Comparison of ENCODE assay signal across 1 cellular context in the genomic region with DNA sequence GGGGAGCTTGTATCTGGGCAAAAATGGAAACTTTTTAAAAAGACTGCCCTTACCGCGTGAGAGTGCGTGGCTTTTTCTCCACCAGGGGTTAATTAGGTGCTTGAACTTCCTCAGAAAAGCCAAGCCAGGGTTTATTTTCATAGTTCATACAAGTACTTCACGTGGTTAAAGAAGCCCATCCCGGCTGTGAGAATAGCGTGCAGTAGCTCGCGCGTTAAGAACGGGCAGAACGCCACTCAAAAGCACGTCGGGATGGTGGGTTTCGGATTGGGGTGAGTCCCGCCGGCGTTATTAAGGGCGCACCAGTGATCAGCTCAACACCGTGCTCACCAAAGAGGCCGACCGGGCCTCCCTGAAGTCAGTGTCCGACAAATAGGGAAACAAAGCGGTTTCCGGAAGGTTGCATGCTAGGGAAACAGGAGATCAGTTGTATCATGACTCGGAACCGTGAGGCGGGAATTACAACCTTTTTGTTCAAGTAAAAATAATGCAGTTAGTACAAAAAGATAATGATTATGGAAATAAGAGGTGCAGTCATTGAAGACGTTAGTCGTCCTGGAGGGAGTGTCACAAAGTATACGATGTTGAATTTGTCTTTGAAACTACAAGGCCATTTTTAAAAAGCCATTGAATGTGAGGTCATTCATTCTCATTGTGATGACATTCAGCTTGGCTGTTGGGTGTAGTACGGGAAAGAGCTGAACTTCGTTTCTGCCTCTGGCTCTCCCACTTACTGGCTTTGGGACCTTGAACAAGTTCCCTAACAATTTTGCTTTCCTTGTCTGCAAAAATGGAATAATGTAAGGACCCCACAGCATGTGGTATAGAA.
TF ChIP-seq lines count a peak whose summit lies in the region.

No MANE protein-coding gene starts in this region.

TF ChIP-seq in GM12878, 131 proteins besides CTCF, POLR2A, EP300 and RAD21 (continued from another document and continues in another):
- TF ChIP-seq TCF12 (IDR thresholded peaks at IDR 0.05; ENCODE audit: low read depth, low read length), result peak; percentile 13; the same call in 1 of the 2 replicates
- peak; percentile 76; the same call in 1 of the 2 replicates for TF ChIP-seq RAD51 (IDR thresholded peaks at IDR 0.05)
- TF ChIP-seq, protein P1, sequence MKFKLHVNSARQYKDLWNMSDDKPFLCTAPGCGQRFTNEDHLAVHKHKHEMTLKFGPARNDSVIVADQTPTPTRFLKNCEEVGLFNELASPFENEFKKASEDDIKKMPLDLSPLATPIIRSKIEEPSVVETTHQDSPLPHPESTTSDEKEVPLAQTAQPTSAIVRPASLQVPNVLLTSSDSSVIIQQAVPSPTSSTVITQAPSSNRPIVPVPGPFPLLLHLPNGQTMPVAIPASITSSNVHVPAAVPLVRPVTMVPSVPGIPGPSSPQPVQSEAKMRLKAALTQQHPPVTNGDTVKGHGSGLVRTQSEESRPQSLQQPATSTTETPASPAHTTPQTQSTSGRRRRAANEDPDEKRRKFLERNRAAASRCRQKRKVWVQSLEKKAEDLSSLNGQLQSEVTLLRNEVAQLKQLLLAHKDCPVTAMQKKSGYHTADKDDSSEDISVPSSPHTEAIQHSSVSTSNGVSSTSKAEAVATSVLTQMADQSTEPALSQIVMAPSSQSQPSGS (IDR thresholded peaks at IDR 0.05; ENCODE audit: low read length), result 0 out of 2 replicates have a peak, but pooled peaks have one; percentile 45
- TF ChIP-seq YY1 (IDR thresholded peaks at IDR 0.05; ENCODE audit: low read depth, low read length), result no peak
- TF ChIP-seq IKZF2 (IDR thresholded peaks at IDR 0.05), result peak; percentile 33 to 74; a peak in 3 of 4 replicates
- TF ChIP-seq, protein P2, sequence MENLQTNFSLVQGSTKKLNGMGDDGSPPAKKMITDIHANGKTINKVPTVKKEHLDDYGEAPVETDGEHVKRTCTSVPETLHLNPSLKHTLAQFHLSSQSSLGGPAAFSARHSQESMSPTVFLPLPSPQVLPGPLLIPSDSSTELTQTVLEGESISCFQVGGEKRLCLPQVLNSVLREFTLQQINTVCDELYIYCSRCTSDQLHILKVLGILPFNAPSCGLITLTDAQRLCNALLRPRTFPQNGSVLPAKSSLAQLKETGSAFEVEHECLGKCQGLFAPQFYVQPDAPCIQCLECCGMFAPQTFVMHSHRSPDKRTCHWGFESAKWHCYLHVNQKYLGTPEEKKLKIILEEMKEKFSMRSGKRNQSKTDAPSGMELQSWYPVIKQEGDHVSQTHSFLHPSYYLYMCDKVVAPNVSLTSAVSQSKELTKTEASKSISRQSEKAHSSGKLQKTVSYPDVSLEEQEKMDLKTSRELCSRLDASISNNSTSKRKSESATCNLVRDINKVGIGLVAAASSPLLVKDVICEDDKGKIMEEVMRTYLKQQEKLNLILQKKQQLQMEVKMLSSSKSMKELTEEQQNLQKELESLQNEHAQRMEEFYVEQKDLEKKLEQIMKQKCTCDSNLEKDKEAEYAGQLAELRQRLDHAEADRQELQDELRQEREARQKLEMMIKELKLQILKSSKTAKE (IDR thresholded peaks at IDR 0.05; ENCODE audit: low read depth, poor library complexity, severe bottlenecking), result peak; percentile 30
- peak; percentile 72 for TF ChIP-seq NBN (IDR thresholded peaks at IDR 0.05)
- peak; percentile 48; the same call in 1 of the 2 replicates for TF ChIP-seq ZNF207 (IDR thresholded peaks at IDR 0.05; ENCODE audit: borderline replicate concordance)
- TF ChIP-seq KDM1A (IDR thresholded peaks at IDR 0.05; ENCODE audit: borderline replicate concordance), result no peak
- TF ChIP-seq GABPA (IDR thresholded peaks at IDR 0.05; ENCODE audit: low read depth), result peak; percentile 45; the same call in 1 of the 2 replicates
- no peak for TF ChIP-seq NFYA (IDR thresholded peaks at IDR 0.05; ENCODE audit: borderline replicate concordance, low read depth, low read length)
- TF ChIP-seq, protein P3, sequence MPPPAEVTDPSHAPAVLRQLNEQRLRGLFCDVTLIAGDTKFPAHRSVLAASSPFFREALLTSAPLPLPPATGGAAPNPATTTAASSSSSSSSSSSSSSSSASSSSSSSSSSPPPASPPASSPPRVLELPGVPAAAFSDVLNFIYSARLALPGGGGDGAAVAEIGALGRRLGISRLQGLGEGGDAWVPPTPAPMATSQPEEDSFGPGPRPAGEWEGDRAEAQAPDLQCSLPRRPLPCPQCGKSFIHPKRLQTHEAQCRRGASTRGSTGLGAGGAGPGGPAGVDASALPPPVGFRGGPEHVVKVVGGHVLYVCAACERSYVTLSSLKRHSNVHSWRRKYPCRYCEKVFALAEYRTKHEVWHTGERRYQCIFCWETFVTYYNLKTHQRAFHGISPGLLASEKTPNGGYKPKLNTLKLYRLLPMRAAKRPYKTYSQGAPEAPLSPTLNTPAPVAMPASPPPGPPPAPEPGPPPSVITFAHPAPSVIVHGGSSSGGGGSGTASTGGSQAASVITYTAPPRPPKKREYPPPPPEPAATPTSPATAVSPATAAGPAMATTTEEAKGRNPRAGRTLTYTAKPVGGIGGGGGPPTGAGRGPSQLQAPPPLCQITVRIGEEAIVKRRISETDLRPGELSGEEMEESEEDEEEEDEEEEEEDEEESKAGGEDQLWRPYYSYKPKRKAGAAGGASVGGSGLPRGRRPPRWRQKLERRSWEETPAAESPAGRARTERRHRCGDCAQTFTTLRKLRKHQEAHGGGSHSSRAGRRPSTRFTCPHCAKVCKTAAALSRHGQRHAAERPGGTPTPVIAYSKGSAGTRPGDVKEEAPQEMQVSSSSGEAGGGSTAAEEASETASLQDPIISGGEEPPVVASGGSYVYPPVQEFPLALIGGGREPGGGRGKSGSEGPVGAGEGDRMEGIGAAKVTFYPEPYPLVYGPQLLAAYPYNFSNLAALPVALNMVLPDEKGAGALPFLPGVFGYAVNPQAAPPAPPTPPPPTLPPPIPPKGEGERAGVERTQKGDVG (CRISPR knock-in tag; IDR thresholded peaks at IDR 0.05), result no peak
- TF ChIP-seq POU2F2 (IDR thresholded peaks at IDR 0.05; ENCODE audit: borderline replicate concordance, low read depth, low read length), result 0 out of 3 replicates have a peak, but pooled peaks have one; percentile 25
- TF ChIP-seq FOS (IDR thresholded peaks at IDR 0.05; ENCODE audit: borderline replicate concordance, extremely low read depth, insufficient read length), result no peak
- TF ChIP-seq STAT1 (conservative IDR thresholded peaks at IDR 0.05), result peak; percentile 78; the same call in 1 of the 2 replicates
- TF ChIP-seq, protein P4, sequence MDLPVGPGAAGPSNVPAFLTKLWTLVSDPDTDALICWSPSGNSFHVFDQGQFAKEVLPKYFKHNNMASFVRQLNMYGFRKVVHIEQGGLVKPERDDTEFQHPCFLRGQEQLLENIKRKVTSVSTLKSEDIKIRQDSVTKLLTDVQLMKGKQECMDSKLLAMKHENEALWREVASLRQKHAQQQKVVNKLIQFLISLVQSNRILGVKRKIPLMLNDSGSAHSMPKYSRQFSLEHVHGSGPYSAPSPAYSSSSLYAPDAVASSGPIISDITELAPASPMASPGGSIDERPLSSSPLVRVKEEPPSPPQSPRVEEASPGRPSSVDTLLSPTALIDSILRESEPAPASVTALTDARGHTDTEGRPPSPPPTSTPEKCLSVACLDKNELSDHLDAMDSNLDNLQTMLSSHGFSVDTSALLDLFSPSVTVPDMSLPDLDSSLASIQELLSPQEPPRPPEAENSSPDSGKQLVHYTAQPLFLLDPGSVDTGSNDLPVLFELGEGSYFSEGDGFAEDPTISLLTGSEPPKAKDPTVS (IDR thresholded peaks at IDR 0.05; ENCODE audit: low read depth, low read length), result no peak
- peak; percentile 77 for TF ChIP-seq CREB1 (IDR thresholded peaks at IDR 0.05; ENCODE audit: low read depth)
- TF ChIP-seq ATF7 (IDR thresholded peaks at IDR 0.05; ENCODE audit: low read depth), result 0 out of 2 replicates have a peak, but pooled peaks have one; percentile 6
- TF ChIP-seq, protein P5, sequence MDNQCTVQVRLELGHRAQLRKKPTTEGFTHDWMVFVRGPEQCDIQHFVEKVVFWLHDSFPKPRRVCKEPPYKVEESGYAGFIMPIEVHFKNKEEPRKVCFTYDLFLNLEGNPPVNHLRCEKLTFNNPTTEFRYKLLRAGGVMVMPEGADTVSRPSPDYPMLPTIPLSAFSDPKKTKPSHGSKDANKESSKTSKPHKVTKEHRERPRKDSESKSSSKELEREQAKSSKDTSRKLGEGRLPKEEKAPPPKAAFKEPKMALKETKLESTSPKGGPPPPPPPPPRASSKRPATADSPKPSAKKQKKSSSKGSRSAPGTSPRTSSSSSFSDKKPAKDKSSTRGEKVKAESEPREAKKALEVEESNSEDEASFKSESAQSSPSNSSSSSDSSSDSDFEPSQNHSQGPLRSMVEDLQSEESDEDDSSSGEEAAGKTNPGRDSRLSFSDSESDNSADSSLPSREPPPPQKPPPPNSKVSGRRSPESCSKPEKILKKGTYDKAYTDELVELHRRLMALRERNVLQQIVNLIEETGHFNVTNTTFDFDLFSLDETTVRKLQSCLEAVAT (IDR thresholded peaks at IDR 0.05), result peak; percentile 52; the same call in 1 of the 2 replicates
- TF ChIP-seq KLF5 (IDR thresholded peaks at IDR 0.05; ENCODE audit: partially characterized antibody), result peak; percentile 47
- TF ChIP-seq SREBF2 (IDR thresholded peaks at IDR 0.05; ENCODE audit: low read length), result no peak
- TF ChIP-seq RUNX3 (IDR thresholded peaks at IDR 0.05; ENCODE audit: low read length), result peak; percentile 17; the same call in 1 of the 2 replicates
- TF ChIP-seq RB1 (IDR thresholded peaks at IDR 0.05; ENCODE audit: borderline replicate concordance), result no peak; the same call in 1 of the 2 replicates
- TF ChIP-seq, protein P6, sequence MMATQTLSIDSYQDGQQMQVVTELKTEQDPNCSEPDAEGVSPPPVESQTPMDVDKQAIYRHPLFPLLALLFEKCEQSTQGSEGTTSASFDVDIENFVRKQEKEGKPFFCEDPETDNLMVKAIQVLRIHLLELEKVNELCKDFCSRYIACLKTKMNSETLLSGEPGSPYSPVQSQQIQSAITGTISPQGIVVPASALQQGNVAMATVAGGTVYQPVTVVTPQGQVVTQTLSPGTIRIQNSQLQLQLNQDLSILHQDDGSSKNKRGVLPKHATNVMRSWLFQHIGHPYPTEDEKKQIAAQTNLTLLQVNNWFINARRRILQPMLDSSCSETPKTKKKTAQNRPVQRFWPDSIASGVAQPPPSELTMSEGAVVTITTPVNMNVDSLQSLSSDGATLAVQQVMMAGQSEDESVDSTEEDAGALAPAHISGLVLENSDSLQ (IDR thresholded peaks at IDR 0.05), result peak; percentile 74
- TF ChIP-seq CHD2 (IDR thresholded peaks at IDR 0.05; ENCODE audit: borderline replicate concordance, low read depth, low read length), result 0 out of 2 replicates have a peak, but pooled peaks have one; percentile 8
- TF ChIP-seq, protein P7, sequence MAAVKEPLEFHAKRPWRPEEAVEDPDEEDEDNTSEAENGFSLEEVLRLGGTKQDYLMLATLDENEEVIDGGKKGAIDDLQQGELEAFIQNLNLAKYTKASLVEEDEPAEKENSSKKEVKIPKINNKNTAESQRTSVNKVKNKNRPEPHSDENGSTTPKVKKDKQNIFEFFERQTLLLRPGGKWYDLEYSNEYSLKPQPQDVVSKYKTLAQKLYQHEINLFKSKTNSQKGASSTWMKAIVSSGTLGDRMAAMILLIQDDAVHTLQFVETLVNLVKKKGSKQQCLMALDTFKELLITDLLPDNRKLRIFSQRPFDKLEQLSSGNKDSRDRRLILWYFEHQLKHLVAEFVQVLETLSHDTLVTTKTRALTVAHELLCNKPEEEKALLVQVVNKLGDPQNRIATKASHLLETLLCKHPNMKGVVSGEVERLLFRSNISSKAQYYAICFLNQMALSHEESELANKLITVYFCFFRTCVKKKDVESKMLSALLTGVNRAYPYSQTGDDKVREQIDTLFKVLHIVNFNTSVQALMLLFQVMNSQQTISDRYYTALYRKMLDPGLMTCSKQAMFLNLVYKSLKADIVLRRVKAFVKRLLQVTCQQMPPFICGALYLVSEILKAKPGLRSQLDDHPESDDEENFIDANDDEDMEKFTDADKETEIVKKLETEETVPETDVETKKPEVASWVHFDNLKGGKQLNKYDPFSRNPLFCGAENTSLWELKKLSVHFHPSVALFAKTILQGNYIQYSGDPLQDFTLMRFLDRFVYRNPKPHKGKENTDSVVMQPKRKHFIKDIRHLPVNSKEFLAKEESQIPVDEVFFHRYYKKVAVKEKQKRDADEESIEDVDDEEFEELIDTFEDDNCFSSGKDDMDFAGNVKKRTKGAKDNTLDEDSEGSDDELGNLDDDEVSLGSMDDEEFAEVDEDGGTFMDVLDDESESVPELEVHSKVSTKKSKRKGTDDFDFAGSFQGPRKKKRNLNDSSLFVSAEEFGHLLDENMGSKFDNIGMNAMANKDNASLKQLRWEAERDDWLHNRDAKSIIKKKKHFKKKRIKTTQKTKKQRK (IDR thresholded peaks at IDR 0.05; ENCODE audit: low read depth, low read length), result no peak
- TF ChIP-seq ZBED1 (IDR thresholded peaks at IDR 0.05; ENCODE audit: borderline replicate concordance), result peak; percentile 38; the same call in 1 of the 2 replicates
- 0 out of 2 replicates have a peak, but pooled peaks have one; percentile 12 for TF ChIP-seq POLR2AphosphoS5 (IDR thresholded peaks at IDR 0.05; ENCODE audit: low read length)
- no peak for TF ChIP-seq ZNF274 (IDR thresholded peaks at IDR 0.05; ENCODE audit: insufficient read depth, insufficient read length)
- TF ChIP-seq, protein P8, sequence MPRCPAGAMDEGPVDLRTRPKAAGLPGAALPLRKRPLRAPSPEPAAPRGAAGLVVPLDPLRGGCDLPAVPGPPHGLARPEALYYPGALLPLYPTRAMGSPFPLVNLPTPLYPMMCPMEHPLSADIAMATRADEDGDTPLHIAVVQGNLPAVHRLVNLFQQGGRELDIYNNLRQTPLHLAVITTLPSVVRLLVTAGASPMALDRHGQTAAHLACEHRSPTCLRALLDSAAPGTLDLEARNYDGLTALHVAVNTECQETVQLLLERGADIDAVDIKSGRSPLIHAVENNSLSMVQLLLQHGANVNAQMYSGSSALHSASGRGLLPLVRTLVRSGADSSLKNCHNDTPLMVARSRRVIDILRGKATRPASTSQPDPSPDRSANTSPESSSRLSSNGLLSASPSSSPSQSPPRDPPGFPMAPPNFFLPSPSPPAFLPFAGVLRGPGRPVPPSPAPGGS (IDR thresholded peaks at IDR 0.05; ENCODE audit: borderline replicate concordance, insufficient read depth, low read depth, low read length, poor library complexity, severe bottlenecking), result peak; percentile 2
- TF ChIP-seq SMAD1 (IDR thresholded peaks at IDR 0.05; ENCODE audit: low read depth, partially characterized antibody), result no peak
- TF ChIP-seq PML (IDR thresholded peaks at IDR 0.05; ENCODE audit: low read length), result 0 out of 2 replicates have a peak, but pooled peaks have one; percentile 94
- TF ChIP-seq SMAD5 (IDR thresholded peaks at IDR 0.05; ENCODE audit: low read depth), result 0 out of 2 replicates have a peak, but pooled peaks have one; percentile 4
- no peak for TF ChIP-seq NFIC (IDR thresholded peaks at IDR 0.05; ENCODE audit: low read depth, low read length)
